ENCODE assay signal across 16 cellular contexts in genomic region chr6:46933751-46934150, GRCh38. TPM values are rescaled to one million over a fixed set of nuclear protein-coding genes. Genes with fewer than 3 reads are reported as not detected.
"Had no signal": no experiment of that assay in that cellular context is flagged by ENCODE, and none has a peak within 500 bp of the region (broad histone marks: within the 10 kb centered on the region; RNA-seq: fewer than 3 reads in every experiment).

No MANE protein-coding gene starts in this region.

- H3K36me3 ChIP-seq: breast epithelium, esophagus squamous epithelium, tibial nerve had no signal

- H3K4me3 ChIP-seq: breast epithelium, esophagus squamous epithelium, psoas muscle, tibial nerve had no signal

- H3K4me1 ChIP-seq: breast epithelium, esophagus squamous epithelium, psoas muscle had no signal

- H3K4me3 Mint-ChIP-seq: activated naive CD8-positive, alpha-beta T cell; nephron progenitor cell had no signal

- H3K9me3 ChIP-seq: breast epithelium, esophagus squamous epithelium, psoas muscle, tibial nerve had no signal

- H3K36me3 Mint-ChIP-seq: activated naive CD8-positive, alpha-beta T cell had no signal

- ATAC-seq: psoas muscle had no signal

- DNase-seq: activated CD4-positive, alpha-beta T cell treated with anti-CD3 and anti-CD28 coated beads, Interleukin-2, amount 50 U/mL, for 1 hour; activated CD4-positive, CD25-positive, alpha-beta regulatory T cell; activated effector memory CD4-positive, alpha-beta T cell treated with anti-CD3 and anti-CD28 coated beads, Interleukin-2, amount 50 U/mL, for 16 hours; activated T-cell treated with anti-CD3 and anti-CD28 coated beads, Interleukin-2, amount 50 U/mL, for 1 hour; amygdala; esophagus squamous epithelium; foreskin fibroblast; nephron progenitor cell; psoas muscle; SHP77 treated with DMSO at 0.1 percent for 48 hours; stimulated activated CD4-positive, alpha-beta T cell treated with anti-CD3 and anti-CD28 coated beads, Interleukin-15, amount 100 ng/mL, for 24 hours; stimulated activated CD4-positive, alpha-beta T cell treated with anti-CD3 and anti-CD28 coated beads, Interleukin-4, amount 100 ng/mL, for 24 hours had no signal

- H3K27ac Mint-ChIP-seq: activated naive CD8-positive, alpha-beta T cell; nephron progenitor cell had no signal

- H3K27me3 ChIP-seq: breast epithelium, esophagus squamous epithelium, tibial nerve had no signal

- H3K27ac ChIP-seq: breast epithelium, psoas muscle had no signal

RNA-seq across cellular contexts. Expression of gene ADGRF5, which starts 12.0 kb away (rescaled TPM):
- total RNA-seq: T-helper 2 cell treated with Interferon-gamma antibody and Interleukin-4, amounts not matched to agents 100 ng/mL and 5 ng/mL, for 36 hours had no signal
